19 cellular contexts compared by ENCODE assay signal in the genomic region with DNA sequence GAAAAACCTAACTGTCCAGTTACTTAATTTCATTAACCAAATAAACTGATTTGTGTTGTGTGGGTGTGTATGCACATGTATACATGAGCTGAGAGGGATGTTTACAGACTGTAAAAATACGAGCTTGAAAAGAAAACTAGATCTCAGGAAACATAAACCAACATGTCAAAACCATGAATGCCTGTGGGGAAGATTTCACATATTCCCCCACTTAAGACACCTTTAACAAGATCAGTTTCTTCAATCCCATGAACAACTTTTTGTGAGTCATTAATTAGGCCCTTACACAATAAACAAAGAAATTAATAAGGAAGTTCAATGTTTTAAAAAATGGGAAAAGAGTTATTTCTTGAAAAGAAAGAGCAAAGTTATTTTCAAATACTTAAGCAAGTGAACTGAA.
DNase-seq lines count a peak whose midpoint lies in the region; ATAC-seq, FAIRE-seq and TF ChIP-seq lines count a peak whose summit lies in the region.
"Had no signal": no experiment of that assay in that cellular context is flagged by ENCODE, and none has a peak within 500 bp of the region (broad histone marks: within the 10 kb centered on the region; RNA-seq: fewer than 3 reads in every experiment).

No MANE protein-coding gene starts in this region.

- TF ChIP-seq POLR2A in HepG2 (IDR thresholded peaks at IDR 0.05; ENCODE audit: insufficient read depth in 1 of 2, low read depth in 2 of 2, low read length in 2 of 2) (no peak), right lobe of liver (IDR thresholded peaks at IDR 0.05) (no peak)

- TF ChIP-seq CTCF in HepG2 (CRISPR knock-in tag; IDR thresholded peaks at IDR 0.05) (no peak), right lobe of liver (IDR thresholded peaks at IDR 0.05) (no peak)

- in situ Hi-C loops in HepG2 (cut with HindIII; ENCODE audit: extremely low pct_ligation_motif_present, low pct_unique_long_range_greater_than_20kb), result loop anchor here (25.0 kb wide), 1 partner anchor 537 kb away; no protein-coding TSS in a partner anchor

- FAIRE-seq in HepG2 (lab: Jason Lieb, UNC), result peak; percentile 48

- H3K9ac ChIP-seq in HepG2 (ENCODE audit: insufficient read depth, low read depth, low read length), result no peak overlapping the region
- H3K9ac ChIP-seq in SK-N-MC (ENCODE audit: insufficient read length), result no peak overlapping the region

- H3K4me3 ChIP-seq in HepG2 (replicated peaks in 1 of 3; ENCODE audit: insufficient read depth in 1 of 3, low read depth in 2 of 3, low read length in 3 of 3), result no peak overlapping the region
- H3K4me3 ChIP-seq in right lobe of liver, result no peak overlapping the region
- peak overlapping the region; percentile 10; the same call in 1 of the 2 replicates for H3K4me3 ChIP-seq in SK-N-MC

- H3K36me3 ChIP-seq in HepG2 (replicated peaks in 1 of 2; ENCODE audit: control insufficient read depth in 1 of 2, insufficient read depth in 2 of 2, low read length in 2 of 2) (no peaks in the 10 kb centered on the region), right lobe of liver (no peaks in the 10 kb centered on the region), SK-N-MC (ENCODE audit: insufficient read depth, low read length) (no peaks in the 10 kb centered on the region)
- H3K36me3 ChIP-seq: BE2C had no signal

- H3K4me1 ChIP-seq in HepG2 (ENCODE audit: insufficient read depth, low read length), result peaks cover 19% of the 10 kb centered on the region
- H3K4me1 ChIP-seq in right lobe of liver, result no peaks in the 10 kb centered on the region
- H3K4me1 ChIP-seq: BE2C had no signal

- H2AFZ ChIP-seq in HepG2 (ENCODE audit: low read length), result no peak overlapping the region

- TF ChIP-seq RAD21 in HepG2 (CRISPR knock-in tag; IDR thresholded peaks at IDR 0.05), result no peak

- H3K9me3 ChIP-seq in HepG2 (ENCODE audit: low read length) (no peaks in the 10 kb centered on the region), right lobe of liver (no peaks in the 10 kb centered on the region), SK-N-MC (ENCODE audit: low read depth, low read length) (no peaks in the 10 kb centered on the region)
- H3K9me3 ChIP-seq: BE2C had no signal

- H3K27ac ChIP-seq in HepG2 (ENCODE audit: extremely low read length, insufficient read depth, low read length) (no peak overlapping the region), right lobe of liver (no peak overlapping the region), SK-N-MC (no peak overlapping the region)
- H3K27ac ChIP-seq: HL-60 had no signal

- H3K27me3 ChIP-seq in HepG2 (ENCODE audit: control insufficient read depth in 1 of 2, insufficient read depth in 2 of 2, low read length in 2 of 2) (no peaks in the 10 kb centered on the region), right lobe of liver (no peaks in the 10 kb centered on the region)
- H3K27me3 ChIP-seq: BE2C had no signal

- CTCF ChIA-PET in HepG2 (lab: Yijun Ruan, JAX; ENCODE audit: low intra/inter-chr PET ratio, low total read pairs), result no interaction called here

- no peak overlapping the region for H3K4me2 ChIP-seq in HepG2 (ENCODE audit: low read depth, low read length)

- no peaks in the 10 kb centered on the region for H3K79me2 ChIP-seq in HepG2 (ENCODE audit: insufficient read depth, low read length)

- TF ChIP-seq EP300 in HepG2 (IDR thresholded peaks at IDR 0.05; ENCODE audit: low read depth in 2 of 2, low read length in 2 of 2) (no peak), HepG2 (CRISPR knock-in tag; IDR thresholded peaks at IDR 0.05; ENCODE audit: borderline replicate concordance) (no peak)

- no peaks in the 10 kb centered on the region for H4K20me1 ChIP-seq in HepG2 (ENCODE audit: insufficient read depth, low read length)

- BruUV-seq in HepG2 (replicated peaks; lab: Mats Ljungman, UMichigan), result no TSS peak

- WGBS in HepG2 (ENCODE audit: low lambda C conversion rate), result 85% methylated on average over 1 of the region's 1 CpG
- WGBS in right lobe of liver (ENCODE audit: insufficient coverage, low coverage, low lambda C conversion rate, missing lambda C conversion rate), result 0% methylated on average over 1 of the region's 1 CpG

- intact Hi-C loops in HepG2 (cut with micrococcal nuclease; ENCODE audit: unreplicated experiment), result no loop called here
- intact Hi-C loops in right lobe of liver (cut with DNase I), result no loop called here

- DNase-seq in HepG2 (ENCODE audit: low spot score) (no peak), right lobe of liver (no peak), SK-N-MC (ENCODE audit: low read depth, low spot score) (no peak), fibroblast of gingiva (ENCODE audit: low read depth) (peak; percentile 1), renal cortical epithelial cell (ENCODE audit: low read depth) (peak; percentile 18), SIG-M5 (lab: John Stamatoyannopoulos, UW) (no peak), DMS153 (lab: John Stamatoyannopoulos, UW) (no peak)
- DNase-seq: BE2C, H7, KBM-7, NCI-H1092, NCI-H1436, NCI-H2029, NCI-H226, NCI-H524, NCI-H82, Right ventricle myocardium superior had no signal

- POLR2A ChIA-PET in HepG2 (lab: Yijun Ruan, JAX), result no interaction called here

- ATAC-seq in HepG2, result no peak
- ATAC-seq in right lobe of liver, result no peak
- ATAC-seq in GM21526 (IDR thresholded peaks at IDR 0.05; ENCODE audit: low FRiP score, unreplicated experiment), result no peak

TF ChIP-seq in HepG2, 621 proteins besides CTCF, POLR2A, EP300 and RAD21:
- TF ChIP-seq NFRKB (IDR thresholded peaks at IDR 0.05) (no peak), ONECUT2 (CRISPR knock-in tag; IDR thresholded peaks at IDR 0.05) (no peak), ESRRA (CRISPR knock-in tag; IDR thresholded peaks at IDR 0.05; ENCODE audit: low read depth) (no peak), REST (IDR thresholded peaks at IDR 0.05; ENCODE audit: borderline replicate concordance in 1 of 2, low read depth in 1 of 2, low read length in 2 of 2) (no peak), PATZ1 (CRISPR knock-in tag; IDR thresholded peaks at IDR 0.05) (no peak), MIXL1 (CRISPR knock-in tag; IDR thresholded peaks at IDR 0.05) (no peak), ZNF343 (CRISPR knock-in tag; IDR thresholded peaks at IDR 0.05) (no peak), CC2D1A (CRISPR knock-in tag; IDR thresholded peaks at IDR 0.05) (no peak), HIVEP1 (CRISPR knock-in tag; IDR thresholded peaks at IDR 0.05) (no peak), ZNF337 (CRISPR knock-in tag; IDR thresholded peaks at IDR 0.05; ENCODE audit: borderline replicate concordance, low read depth) (no peak)
- TF ChIP-seq, protein P1, sequence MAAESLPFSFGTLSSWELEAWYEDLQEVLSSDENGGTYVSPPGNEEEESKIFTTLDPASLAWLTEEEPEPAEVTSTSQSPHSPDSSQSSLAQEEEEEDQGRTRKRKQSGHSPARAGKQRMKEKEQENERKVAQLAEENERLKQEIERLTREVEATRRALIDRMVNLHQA (CRISPR knock-in tag; IDR thresholded peaks at IDR 0.05), result no peak

Comparison
In these comparisons a context has a peak if more than half of its experiments do, and no peak if none do; other contexts are left out.
1. DNase-seq: peak in fibroblast of gingiva (single experiment) and renal cortical epithelial cell (single experiment); none in HepG2 (single experiment), right lobe of liver (0 of 3), SK-N-MC (single experiment), SIG-M5 (single experiment) and DMS153 (single experiment).